ENCODE assay signal across 14 cellular contexts in the genomic region with DNA sequence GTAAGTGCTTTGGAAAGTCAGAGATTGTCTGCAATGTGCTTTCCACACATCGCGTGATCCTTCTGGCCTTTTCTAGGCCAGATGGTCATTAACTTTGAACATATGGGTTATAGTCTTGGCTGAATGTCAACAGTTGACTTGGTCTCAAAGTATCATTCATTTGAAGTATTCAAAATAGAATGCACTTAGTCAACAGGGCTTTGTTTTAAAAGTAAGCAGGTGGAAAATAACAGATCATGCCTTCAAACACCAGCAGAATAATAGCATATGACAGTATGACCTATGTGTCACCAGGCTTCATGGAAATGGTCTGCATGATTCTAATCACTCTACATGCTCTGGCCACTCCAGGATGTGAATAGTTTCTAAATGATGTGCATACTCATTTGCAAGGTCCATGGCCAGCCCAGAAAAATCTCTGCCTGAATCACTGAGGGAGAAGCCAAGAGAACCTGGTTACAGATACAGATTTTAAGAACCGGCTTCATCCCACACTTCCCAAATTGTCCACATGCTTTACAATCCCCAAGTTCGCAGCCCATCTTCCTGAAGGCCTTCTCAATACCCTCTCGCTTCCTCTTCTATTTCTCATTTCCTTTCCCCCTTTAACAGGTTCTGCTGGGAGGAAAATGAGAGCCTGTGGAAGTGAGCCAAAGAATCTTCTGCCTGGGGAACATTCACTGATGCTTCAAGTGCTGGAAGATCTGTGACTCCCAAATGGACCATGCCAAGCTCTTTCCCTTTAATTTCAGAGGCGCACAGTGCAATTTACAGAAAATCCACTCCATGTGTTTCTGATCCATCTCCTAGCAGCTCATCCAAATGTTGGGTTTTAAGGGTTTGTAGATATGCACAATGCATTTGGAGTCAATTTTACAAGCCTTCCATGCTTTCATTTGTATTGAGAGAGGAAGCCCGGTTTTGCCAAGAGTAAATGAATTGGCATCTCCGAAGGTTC.
A peak's percentile ranks its signal among the peaks of the same experiment; 100 is the strongest.
DNase-seq lines count a peak whose midpoint lies in the region; ATAC-seq lines count a peak whose summit lies in the region.
"Had no signal": no experiment of that assay in that cellular context is flagged by ENCODE, and none has a peak within 500 bp of the region (broad histone marks: within the 10 kb centered on the region; RNA-seq: fewer than 3 reads in every experiment).

No MANE protein-coding gene starts in this region.

- DNase-seq in DMS79 (lab: John Stamatoyannopoulos, UW) (peak; percentile 50), HS-5 (ENCODE audit: low read depth) (peak; percentile 8), cerebellum (ENCODE audit: low spot score) (peak; percentile 39), middle frontal gyrus (ENCODE audit: extremely low spot score, low spot score) (no peak), epidermal melanocyte (ENCODE audit: insufficient read length, low spot score) (no peak), COR-L47 (lab: John Stamatoyannopoulos, UW) (no peak)
- DNase-seq in stimulated activated naive CD8-positive, alpha-beta T cell treated with anti-CD3 and anti-CD28 coated beads, Interleukin-15, Interleukin-2, amounts not matched to agents 100 U/mL and 50 U/mL, for 24 hours = no peak
- DNase-seq: activated CD4-positive, CD25-positive, alpha-beta regulatory T cell treated with anti-CD3 and anti-CD28 coated beads, Interleukin-2, amount 50 U/mL, for 72 hours; adrenal gland; heart right ventricle; immature natural killer cell; NCI-H2029; T-helper 9 cell had no signal

- peak; percentile 38 for ATAC-seq in stimulated activated naive CD8-positive, alpha-beta T cell treated with anti-CD3 and anti-CD28 coated beads, Interleukin-15, Interleukin-2, amounts not matched to agents 100 U/mL and 50 U/mL, for 24 hours
- ATAC-seq: SK-N-SH treated with all-trans-retinoic acid at 6 μM for 48 hours had no signal

Comparison
In these comparisons a context has a peak if more than half of its experiments do, and no peak if none do; other contexts are left out.
1. DNase-seq: peak in DMS79 (single experiment), HS-5 (single experiment) and cerebellum (single experiment); none in stimulated activated naive CD8-positive, alpha-beta T cell treated with anti-CD3 and anti-CD28 coated beads, Interleukin-15, Interleukin-2, amounts not matched to agents 100 U/mL and 50 U/mL, for 24 hours (single experiment), middle frontal gyrus (single experiment), epidermal melanocyte (single experiment) and COR-L47 (single experiment).